ENCODE assay signal across 26 cellular contexts in genomic region chrX:55522577-55523254, GRCh38. TPM values are rescaled to one million over a fixed set of nuclear protein-coding genes. Genes with fewer than 3 reads are reported as not detected.
DNase-seq lines count a peak whose midpoint lies in the region; ATAC-seq and TF ChIP-seq lines count a peak whose summit lies in the region.
"Had no signal": no experiment of that assay in that cellular context is flagged by ENCODE, and none has a peak within 500 bp of the region (broad histone marks: within the 10 kb centered on the region; RNA-seq: fewer than 3 reads in every experiment).

No MANE protein-coding gene starts in this region.

- H3K4me3 Mint-ChIP-seq in brain = no peak overlapping the region
- H3K4me3 Mint-ChIP-seq: activated CD4-positive, alpha-beta T cell treated with anti-CD3 and anti-CD28 coated beads, Interleukin-2, amount 10 ng/mL, durations not matched to agents 24 days and 14 days; activated naive CD4-positive, alpha-beta T cell treated with anti-CD3 and anti-CD28 coated beads, Interleukin-2, amount 50 U/mL, for 24 hours; activated T-helper 1 cell treated with anti-CD3 and anti-CD28 coated beads, Interleukin-12 subunit alpha, Interleukin-12 subunit beta, Interleukin-2, Interleukin-4 antibody, amounts not matched to agents 30 ng/mL and 10 ng/mL and 1 ng/mL, durations not matched to agents 14 hours and 24 hours and 36 hours; B cell; neural crest cell; T-helper 2 cell treated with Interferon-gamma antibody and Interleukin-4, amounts not matched to agents 5 μg/mL and 100 μg/mL, for 36 hours had no signal

- H3K9me3 ChIP-seq in heart left ventricle (no peaks in the 10 kb centered on the region), right atrium auricular region (no peaks in the 10 kb centered on the region), lower lobe of right lung (no peaks in the 10 kb centered on the region), upper lobe of right lung (no peaks in the 10 kb centered on the region), testis (no peaks in the 10 kb centered on the region)
- H3K9me3 ChIP-seq: HAP-1, tibial nerve had no signal

- no peaks in the 10 kb centered on the region for H3K27me3 Mint-ChIP-seq in brain
- H3K27me3 Mint-ChIP-seq: activated CD4-positive, alpha-beta T cell treated with anti-CD3 and anti-CD28 coated beads, Interleukin-2, amount 10 ng/mL, durations not matched to agents 24 days and 14 days; activated naive CD4-positive, alpha-beta T cell treated with anti-CD3 and anti-CD28 coated beads, Interleukin-2, amount 50 U/mL, for 24 hours had no signal

- peak; percentile 18 to 37 (median 32) for DNase-seq in heart left ventricle
- DNase-seq in right atrium auricular region (ENCODE audit: low spot score) = no peak
- no peak for DNase-seq in lower lobe of right lung
- DNase-seq in upper lobe of right lung = no peak
- DNase-seq in testis = no peak
- DNase-seq in NCI-H1417 treated with DMSO at 0.1 percent for 48 hours (lab: John Stamatoyannopoulos, UW) = no peak
- DNase-seq: activated CD4-positive, alpha-beta T cell treated with anti-CD3 and anti-CD28 coated beads, Interleukin-2, amount 10 ng/mL, durations not matched to agents 24 days and 14 days; foreskin keratinocyte; KG1; MV-4-11; NCI-H187; NCI-H510A treated with DMSO at 0.1 percent for 48 hours; stimulated activated CD4-positive, alpha-beta T cell treated with anti-CD3 and anti-CD28 coated beads, Interleukin-4, amount 100 ng/mL, for 24 hours; stimulated activated naive CD8-positive, alpha-beta T cell treated with anti-CD3 and anti-CD28 coated beads, Interleukin-15, Interleukin-2, amounts not matched to agents 100 U/mL and 50 U/mL, for 24 hours had no signal

- H3K36me3 ChIP-seq in heart left ventricle (no peaks in the 10 kb centered on the region), right atrium auricular region (no peaks in the 10 kb centered on the region), lower lobe of right lung (no peaks in the 10 kb centered on the region), upper lobe of right lung (no peaks in the 10 kb centered on the region), testis (ENCODE audit: low read depth, missing control alignments) (no peaks in the 10 kb centered on the region)
- H3K36me3 ChIP-seq: HAP-1, tibial nerve had no signal

- H3K27me3 ChIP-seq in heart left ventricle (peaks cover 0 to 12% (median 0%) of the 10 kb centered on the region in 9 donors), right atrium auricular region (no peaks in the 10 kb centered on the region), lower lobe of right lung (ENCODE audit: low read depth) (no peaks in the 10 kb centered on the region), upper lobe of right lung (no peaks in the 10 kb centered on the region), testis (no peaks in the 10 kb centered on the region)
- H3K27me3 ChIP-seq: foreskin keratinocyte had no signal

- peaks cover 0 to 3% (median 0%) of the 10 kb centered on the region in 5 experiments for H3K9me3 Mint-ChIP-seq in brain
- H3K9me3 Mint-ChIP-seq: activated CD4-positive, alpha-beta T cell treated with anti-CD3 and anti-CD28 coated beads, Interleukin-2, amount 10 ng/mL, durations not matched to agents 24 days and 14 days; activated naive CD4-positive, alpha-beta T cell treated with anti-CD3 and anti-CD28 coated beads, Interleukin-2, amount 50 U/mL, for 24 hours; activated T-helper 1 cell treated with anti-CD3 and anti-CD28 coated beads, Interleukin-12 subunit alpha, Interleukin-12 subunit beta, Interleukin-2, Interleukin-4 antibody, amounts not matched to agents 30 ng/mL and 10 ng/mL and 1 ng/mL, durations not matched to agents 14 hours and 24 hours and 36 hours; T-helper 2 cell treated with Interferon-gamma antibody and Interleukin-4, amounts not matched to agents 5 μg/mL and 100 μg/mL, for 36 hours had no signal

- H3K4me1 Mint-ChIP-seq in brain = peaks cover 24% of the 10 kb centered on the region
- H3K4me1 Mint-ChIP-seq: activated CD4-positive, alpha-beta T cell treated with anti-CD3 and anti-CD28 coated beads, Interleukin-2, amount 10 ng/mL, durations not matched to agents 24 days and 14 days; activated naive CD4-positive, alpha-beta T cell treated with anti-CD3 and anti-CD28 coated beads, Interleukin-2, amount 50 U/mL, for 24 hours; B cell had no signal

- TF ChIP-seq POLR2A in heart left ventricle (IDR thresholded peaks at IDR 0.05) (no peak), testis (IDR thresholded peaks at IDR 0.05) (no peak)

- TF ChIP-seq CTCF in heart left ventricle (IDR thresholded peaks at IDR 0.05) (no peak), right atrium auricular region (IDR thresholded peaks at IDR 0.05) (no peak), brain (conservative IDR thresholded peaks at IDR 0.05) (no peak), lower lobe of right lung (IDR thresholded peaks at IDR 0.05) (no peak), upper lobe of right lung (IDR thresholded peaks at IDR 0.05) (no peak), testis (IDR thresholded peaks at IDR 0.05) (no peak)

- no peaks in the 10 kb centered on the region for H3K36me3 Mint-ChIP-seq in brain
- H3K36me3 Mint-ChIP-seq: activated naive CD4-positive, alpha-beta T cell treated with anti-CD3 and anti-CD28 coated beads, Interleukin-2, amount 50 U/mL, for 24 hours had no signal

- ATAC-seq in heart left ventricle = peak in 3 of 4 donors; percentile 67 to 88 (median 68)
- ATAC-seq in lower lobe of right lung = no peak
- ATAC-seq in upper lobe of right lung = peak; percentile 49
- no peak for ATAC-seq in HG03571 (IDR thresholded peaks at IDR 0.05; ENCODE audit: unreplicated experiment)
- ATAC-seq: foreskin keratinocyte; GM12878; SK-N-SH treated with all-trans-retinoic acid at 6 μM for 48 hours; stimulated activated naive CD8-positive, alpha-beta T cell treated with anti-CD3 and anti-CD28 coated beads, Interleukin-15, Interleukin-2, amounts not matched to agents 100 U/mL and 50 U/mL, for 24 hours had no signal

- H3K27ac Mint-ChIP-seq in brain = peak overlapping the region in 3 of 5 experiments; percentile 48 to 87 (median 68)
- H3K27ac Mint-ChIP-seq: activated CD4-positive, alpha-beta T cell treated with anti-CD3 and anti-CD28 coated beads, Interleukin-2, amount 10 ng/mL, durations not matched to agents 24 days and 14 days; activated naive CD4-positive, alpha-beta T cell treated with anti-CD3 and anti-CD28 coated beads, Interleukin-2, amount 50 U/mL, for 24 hours; activated T-helper 1 cell treated with anti-CD3 and anti-CD28 coated beads, Interleukin-12 subunit alpha, Interleukin-12 subunit beta, Interleukin-2, Interleukin-4 antibody, amounts not matched to agents 30 ng/mL and 10 ng/mL and 1 ng/mL, durations not matched to agents 14 hours and 24 hours and 36 hours; B cell; T-helper 2 cell treated with Interferon-gamma antibody and Interleukin-4, amounts not matched to agents 5 μg/mL and 100 μg/mL, for 36 hours had no signal

- intact Hi-C loops in heart left ventricle (cut with DNase I) = no loop called here
- intact Hi-C loops in lower lobe of right lung (cut with DNase I) = no loop called here
- intact Hi-C loops in upper lobe of right lung (cut with DNase I) = no loop called here
- intact Hi-C loops in testis (cut with DNase I; ENCODE audit: low total_unique reads) = no loop called here

- WGBS in heart left ventricle, 4 donors = 45 to 61% (median 53%) methylated on average over 17 of the region's 17 CpGs
- WGBS in testis, 2 donors = 72 to 80% methylated on average over 10 to 16 of the region's 17 CpGs

- no peak overlapping the region for H3K4me3 ChIP-seq in heart left ventricle
- no peak overlapping the region for H3K4me3 ChIP-seq in right atrium auricular region
- H3K4me3 ChIP-seq in lower lobe of right lung = no peak overlapping the region
- H3K4me3 ChIP-seq in upper lobe of right lung = no peak overlapping the region
- no peak overlapping the region for H3K4me3 ChIP-seq in testis
- H3K4me3 ChIP-seq: GM12878, HAP-1 had no signal

- H3K27ac ChIP-seq in heart left ventricle = peak overlapping the region in 7 of 12 donors; percentile 20 to 56 (median 50)
- H3K27ac ChIP-seq in right atrium auricular region = no peak overlapping the region
- peak overlapping the region; percentile 24 for H3K27ac ChIP-seq in lower lobe of right lung
- no peak overlapping the region for H3K27ac ChIP-seq in upper lobe of right lung
- H3K27ac ChIP-seq in testis = no peak overlapping the region
- H3K27ac ChIP-seq: foreskin keratinocyte, tibial nerve, VCaP had no signal

- H3K4me1 ChIP-seq in heart left ventricle (no peaks in the 10 kb centered on the region), right atrium auricular region (no peaks in the 10 kb centered on the region), lower lobe of right lung (no peaks in the 10 kb centered on the region), upper lobe of right lung (no peaks in the 10 kb centered on the region), testis (no peaks in the 10 kb centered on the region)
- H3K4me1 ChIP-seq: foreskin keratinocyte, HAP-1, tibial nerve had no signal

RNA-seq across cellular contexts. Expression of gene USP51, which starts 33.1 kb away (rescaled TPM):
- total RNA-seq in heart left ventricle (1 to 10 TPM in 7 of 9 donors, under 1 TPM in 2; 0.38 to 3.9 (median 1.9) TPM), right atrium auricular region (1 to 10 TPM; 1.7 to 2.2 TPM), lower lobe of right lung (4.2 TPM), upper lobe of right lung (3.7 TPM), testis (10 to 100 TPM in 1 of 2 donors, 1 to 10 TPM in 1; 9.6 to 13.3 TPM)
- polyA plus RNA-seq in heart left ventricle (under 1 TPM; 0.35 to 0.76 TPM), brain (ENCODE audit: insufficient read depth, low read depth, low replicate concordance) (1.1 TPM), testis (ENCODE audit: insufficient read depth, low read depth, low replicate concordance) (0.50 TPM)

Comparison
In these comparisons a context has a peak if more than half of its experiments do, and no peak if none do; other contexts are left out.
1. DNase-seq: peak in heart left ventricle (5 of 5); none in right atrium auricular region (single experiment), lower lobe of right lung (single experiment), upper lobe of right lung (single experiment), testis (single experiment) and NCI-H1417 treated with DMSO at 0.1 percent for 48 hours (single experiment).
2. H3K27ac ChIP-seq: peak in heart left ventricle (7 of 12) and lower lobe of right lung (single experiment); none in right atrium auricular region (0 of 2), upper lobe of right lung (single experiment) and testis (0 of 2).
3. ATAC-seq: peak in heart left ventricle (3 of 4) and upper lobe of right lung (single experiment); none in lower lobe of right lung (0 of 2) and HG03571 (single experiment).